8 cellular contexts compared by ENCODE assay signal in the genomic region with DNA sequence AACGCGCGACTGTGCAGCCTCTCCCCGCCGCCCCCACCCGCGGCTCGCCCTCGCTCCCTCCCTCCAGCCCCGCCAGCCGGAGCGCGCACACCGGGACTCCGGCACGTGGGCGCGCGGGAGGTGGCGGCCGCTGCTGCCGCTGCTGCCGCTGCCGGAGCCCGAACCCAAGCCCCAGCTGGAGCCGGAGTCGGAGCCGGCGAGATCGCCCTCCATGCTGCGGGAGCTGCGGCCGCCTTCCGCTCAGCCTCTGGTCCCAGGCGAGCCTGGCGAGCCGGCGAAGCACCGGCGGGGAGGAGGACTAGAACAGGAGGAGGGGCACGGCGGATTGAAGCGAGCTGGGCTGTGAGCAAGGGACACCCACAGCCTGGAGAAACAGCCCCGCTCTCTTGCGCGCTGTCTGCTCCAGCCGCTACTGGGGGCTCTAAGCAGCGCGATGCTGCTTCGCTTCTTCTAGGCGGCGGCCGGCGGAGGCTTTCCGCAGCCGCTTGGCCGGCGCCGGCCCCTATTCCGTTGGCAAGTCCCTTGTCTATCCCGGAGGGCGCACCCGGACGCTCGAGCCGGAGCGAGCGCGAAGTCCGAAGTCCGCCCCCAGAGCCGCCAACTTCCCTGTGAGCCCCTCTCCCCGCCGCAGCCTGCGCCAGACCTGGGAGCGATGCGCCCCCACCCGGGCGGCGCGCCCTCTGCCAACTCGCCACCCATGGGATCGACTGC.
DNase-seq lines count a peak whose midpoint lies in the region; ATAC-seq and TF ChIP-seq lines count a peak whose summit lies in the region.

No MANE protein-coding gene starts in this region.

- H2AFZ ChIP-seq in GM23248 = peak overlapping the region; percentile 60

- H3K79me2 ChIP-seq in GM23248 (ENCODE audit: insufficient read depth) = no peaks in the 10 kb centered on the region

- H3K4me1 Mint-ChIP-seq in activated T-cell treated with anti-CD3 and anti-CD28 coated beads, Interleukin-2, amount 50 U/mL, for 72 hours (ENCODE audit: low read depth) = no peaks in the 10 kb centered on the region

- no peaks in the 10 kb centered on the region for H3K9me3 ChIP-seq in GM23248 (ENCODE audit: low read depth)
- no peaks in the 10 kb centered on the region for H3K9me3 ChIP-seq in cardiac muscle cell (ENCODE audit: low read depth)

- 1 to 2% methylated on average over 40 to 56 of the region's 83 CpGs for WGBS in GM23248 (ENCODE audit: low coverage in 1 of 2, low lambda C conversion rate in 2 of 2, missing lambda C conversion rate in 2 of 2), 2 experiments

- peak overlapping the region; percentile 79 for H3K4me2 ChIP-seq in GM23248 (ENCODE audit: unreplicated experiment)

- H3K9ac ChIP-seq in GM23248 = no peak overlapping the region

- no peaks in the 10 kb centered on the region for H3F3A ChIP-seq in GM23248 (ENCODE audit: insufficient read depth)

- H3K4me1 ChIP-seq in GM23248 (ENCODE audit: insufficient read depth) (no peaks in the 10 kb centered on the region), cardiac muscle cell (ENCODE audit: low read depth) (no peaks in the 10 kb centered on the region)

- no peak overlapping the region for H3K27ac Mint-ChIP-seq in activated T-cell treated with anti-CD3 and anti-CD28 coated beads, Interleukin-2, amount 50 U/mL, for 72 hours

- H3K4me3 Mint-ChIP-seq in activated T-cell treated with anti-CD3 and anti-CD28 coated beads, Interleukin-2, amount 50 U/mL, for 72 hours = peak overlapping the region; percentile 25 to 51

- H3K9me3 Mint-ChIP-seq in activated T-cell treated with anti-CD3 and anti-CD28 coated beads, Interleukin-2, amount 50 U/mL, for 72 hours = peaks cover 0 to 2% of the 10 kb centered on the region in 2 donors

- H3K9me2 ChIP-seq in GM23248 (ENCODE audit: insufficient read depth) = no peaks in the 10 kb centered on the region

- H3K4me3 ChIP-seq in GM23248 (peak overlapping the region; percentile 66), cardiac muscle cell (peak overlapping the region; percentile 31)

- H3K36me3 Mint-ChIP-seq in activated T-cell treated with anti-CD3 and anti-CD28 coated beads, Interleukin-2, amount 50 U/mL, for 72 hours (ENCODE audit: insufficient read depth in 2 of 2) = peaks cover 0 to 6% of the 10 kb centered on the region in 2 donors

- H3K27ac ChIP-seq in GM23248 = no peak overlapping the region
- no peak overlapping the region for H3K27ac ChIP-seq in cardiac muscle cell

- H3K36me3 ChIP-seq in GM23248 (ENCODE audit: low read depth) (no peaks in the 10 kb centered on the region), cardiac muscle cell (no peaks in the 10 kb centered on the region)

- in situ Hi-C loops in GM23248 (cut with MboI) = no loop called here

- no peaks in the 10 kb centered on the region for H4K20me1 ChIP-seq in GM23248 (ENCODE audit: insufficient read depth)

- H3K27me3 ChIP-seq in GM23248 (replicated peaks; ENCODE audit: insufficient read depth) (peaks cover 45% of the 10 kb centered on the region), cardiac muscle cell (peaks cover 99% of the 10 kb centered on the region)

- DNase-seq in GM23248 = peak; percentile 74
- DNase-seq in activated T-cell treated with anti-CD3 and anti-CD28 coated beads, Interleukin-2, amount 50 U/mL, for 72 hours = no peak
- DNase-seq in cardiac muscle cell (ENCODE audit: low read depth in 1 of 2, low spot score in 1 of 2) = peak; percentile 50 to 74
- DNase-seq in omental fat pad (ENCODE audit: low spot score) = no peak
- DNase-seq in activated CD4-positive, alpha-beta T cell treated with anti-CD3 and anti-CD28 coated beads for 48 hours = no peak

- TF ChIP-seq CTCF in cardiac muscle cell (IDR thresholded peaks at IDR 0.05; ENCODE audit: low read depth, low read length) = no peak
- TF ChIP-seq CTCF in omental fat pad (IDR thresholded peaks at IDR 0.05) = no peak

- peaks cover 74% of the 10 kb centered on the region for H3K27me3 Mint-ChIP-seq in activated T-cell treated with anti-CD3 and anti-CD28 coated beads, Interleukin-2, amount 50 U/mL, for 72 hours (ENCODE audit: low read depth)

- ATAC-seq in activated T-cell treated with anti-CD3 and anti-CD28 coated beads, Interleukin-2, amount 50 U/mL, for 72 hours (replicated peaks in 1 of 2) = peak in 1 of 2 donors; percentile 38
- ATAC-seq in omental fat pad (ENCODE audit: low FRiP score) (peak; percentile 89), HG02973 (IDR thresholded peaks at IDR 0.05; ENCODE audit: unreplicated experiment) (no peak), GM21390 (IDR thresholded peaks at IDR 0.05; ENCODE audit: unreplicated experiment) (no peak), HG02970 (IDR thresholded peaks at IDR 0.05; ENCODE audit: low FRiP score, unreplicated experiment) (no peak)

Comparison
In these comparisons a context has a peak if more than half of its experiments do, and no peak if none do; other contexts are left out.
1. DNase-seq: peak in GM23248 (single experiment) and cardiac muscle cell (2 of 2); none in activated T-cell treated with anti-CD3 and anti-CD28 coated beads, Interleukin-2, amount 50 U/mL, for 72 hours (0 of 2), omental fat pad (single experiment) and activated CD4-positive, alpha-beta T cell treated with anti-CD3 and anti-CD28 coated beads for 48 hours (single experiment).